In genomic region chr9:68513981-68514380, GRCh38 we compare ENCODE assay signal across 33 cellular contexts. TPM values are rescaled to one million over a fixed set of nuclear protein-coding genes. Genes with fewer than 3 reads are reported as not detected.
"Had no signal": no experiment of that assay in that cellular context is flagged by ENCODE, and none has a peak within 500 bp of the region (broad histone marks: within the 10 kb centered on the region; RNA-seq: fewer than 3 reads in every experiment).

No MANE protein-coding gene starts in this region.

- ATAC-seq: activated naive CD4-positive, alpha-beta T cell treated with anti-CD3 and anti-CD28 coated beads, Interleukin-2, amount 50 U/mL, for 72 hours; activated T-cell treated with anti-CD3 and anti-CD28 coated beads, Interleukin-2, amount 50 U/mL, for 72 hours; esophagus mucosa; T-helper 17 cell had no signal

- H3K27me3 ChIP-seq: brain microvascular endothelial cell, heart left ventricle had no signal

- H3K27ac ChIP-seq: brain microvascular endothelial cell, dorsolateral prefrontal cortex had no signal

- H3K4me3 ChIP-seq: coronary artery, dorsolateral prefrontal cortex, heart left ventricle had no signal

- H3K36me3 ChIP-seq: brain microvascular endothelial cell had no signal

- DNase-seq: activated CD4-positive, alpha-beta memory T cell treated with anti-CD3 and anti-CD28 coated beads, Interleukin-2, amount 10 ng/mL, durations not matched to agents 7 days and 5 days; activated CD4-positive, alpha-beta T cell treated with anti-CD3 and anti-CD28 coated beads for 4 hours; activated CD4-positive, alpha-beta T cell treated with anti-CD3 and anti-CD28 coated beads, Interleukin-2, amount 10 ng/mL, durations not matched to agents 7 days and 5 days; activated CD4-positive, alpha-beta T cell treated with anti-CD3 and anti-CD28 coated beads, Interleukin-2, amount 50 U/mL, for 4 hours; activated CD4-positive, CD25-positive, alpha-beta regulatory T cell; activated CD4-positive, CD25-positive, alpha-beta regulatory T cell treated with anti-CD3 and anti-CD28 coated beads, Interleukin-2, amount 50 U/mL, for 72 hours; activated CD8-positive, alpha-beta memory T cell treated with anti-CD3 and anti-CD28 coated beads, Interleukin-2, amount 50 U/mL, for 48 hours; activated gamma-delta T cell; activated naive CD4-positive, alpha-beta T cell; activated naive CD4-positive, alpha-beta T cell treated with anti-CD3 and anti-CD28 coated beads, Interleukin-2, amount 10 ng/mL, durations not matched to agents 7 days and 5 days; activated naive CD8-positive, alpha-beta T cell treated with anti-CD3 and anti-CD28 coated beads, Interleukin-2, amount 10 ng/mL, durations not matched to agents 7 days and 5 days; activated T-cell treated with anti-CD3 and anti-CD28 coated beads for 4 hours; activated T-cell treated with anti-CD3 and anti-CD28 coated beads, Interleukin-2, amount 50 U/mL, for 24 hours; activated T-cell treated with anti-CD3 and anti-CD28 coated beads, Interleukin-2, amount 50 U/mL, for 72 hours; brain microvascular endothelial cell; dorsolateral prefrontal cortex; effector memory CD4-positive, alpha-beta T cell; endodermal cell; foreskin melanocyte; glutamatergic neuron; T-helper 1 cell; T-helper 17 cell had no signal

- FAIRE-seq: astrocyte, bronchial epithelial cell had no signal

RNA-seq across cellular contexts. Expression of gene TMEM252, which starts 26.7 kb away (rescaled TPM):
- total RNA-seq: activated CD4-positive, alpha-beta memory T cell treated with anti-CD3 and anti-CD28 coated beads, Interleukin-2, amount 10 ng/mL, durations not matched to agents 7 days and 5 days; activated CD4-positive, alpha-beta T cell treated with anti-CD3 and anti-CD28 coated beads, Interleukin-2, amount 10 ng/mL, durations not matched to agents 7 days and 5 days; activated naive CD4-positive, alpha-beta T cell treated with anti-CD3 and anti-CD28 coated beads, Interleukin-2, amount 50 U/mL, for 72 hours; activated naive CD8-positive, alpha-beta T cell treated with anti-CD3 and anti-CD28 coated beads, Interleukin-2, amount 10 ng/mL, durations not matched to agents 7 days and 5 days; activated T-cell treated with anti-CD3 and anti-CD28 coated beads, Interleukin-2, amount 50 U/mL, for 72 hours; astrocyte; bronchial epithelial cell; cardiac septum; cerebellum; endodermal cell; epithelial cell of proximal tubule; esophagus mucosa; fibroblast of lung; fibroblast of villous mesenchyme; heart left ventricle; T-helper 17 cell had no signal
- polyA plus RNA-seq: fibroblast of lung, heart left ventricle had no signal
